Comparison of ENCODE assay signal across 8 cellular contexts in genomic region chr3:44648564-44649229, GRCh38. TPM values are rescaled to one million over a fixed set of nuclear protein-coding genes. Genes with fewer than 3 reads are reported as not detected.
DNase-seq lines count a peak whose midpoint lies in the region; ATAC-seq and TF ChIP-seq lines count a peak whose summit lies in the region.

Gene ZNF35, plus strand, starts transcription at chr3:44648732. Its CDS starts 2,336 bp downstream, at chr3:44651068.

- DNase-seq in D341Med (ENCODE audit: low spot score) (peak; percentile 91), NCI-H69 (lab: John Stamatoyannopoulos, UW) (peak; percentile 91), fibroblast of villous mesenchyme (ENCODE audit: low read depth) (peak; percentile 91), superior temporal gyrus (ENCODE audit: extremely low spot score) (peak; percentile 91)
- no peak for DNase-seq in activated T-cell treated with anti-CD3 and anti-CD28 coated beads, Interleukin-2, amount 50 U/mL, for 4 hours
- peak in 1 of 10 donors; percentile 22 for DNase-seq in naive thymus-derived CD8-positive, alpha-beta T cell

- POLR2A ChIA-PET in naive thymus-derived CD8-positive, alpha-beta T cell (lab: Charles Lee): no interaction called here

- ATAC-seq in GM19328 (IDR thresholded peaks at IDR 0.05; ENCODE audit: unreplicated experiment) (peak; percentile 95), HG03442 (IDR thresholded peaks at IDR 0.05; ENCODE audit: unreplicated experiment) (peak; percentile 97)
- peak; percentile 74 to 84 for ATAC-seq in activated T-cell treated with anti-CD3 and anti-CD28 coated beads, Interleukin-2, amount 50 U/mL, for 4 hours
- ATAC-seq in naive thymus-derived CD8-positive, alpha-beta T cell: peak in 1 of 2 donors; percentile 23

- peaks cover 9% of the 10 kb centered on the region for H3K4me1 Mint-ChIP-seq in activated T-cell treated with anti-CD3 and anti-CD28 coated beads, Interleukin-2, amount 50 U/mL, for 4 hours (ENCODE audit: low read depth)
- H3K4me1 Mint-ChIP-seq in naive thymus-derived CD8-positive, alpha-beta T cell: peaks cover 2 to 18% (median 16%) of the 10 kb centered on the region in 4 donors

- peaks cover 14% of the 10 kb centered on the region for H3K36me3 Mint-ChIP-seq in activated T-cell treated with anti-CD3 and anti-CD28 coated beads, Interleukin-2, amount 50 U/mL, for 4 hours (ENCODE audit: insufficient read depth)
- peaks cover 29 to 66% (median 46%) of the 10 kb centered on the region in 3 donors for H3K36me3 Mint-ChIP-seq in naive thymus-derived CD8-positive, alpha-beta T cell

- no peaks in the 10 kb centered on the region for H3K27me3 Mint-ChIP-seq in activated T-cell treated with anti-CD3 and anti-CD28 coated beads, Interleukin-2, amount 50 U/mL, for 4 hours (ENCODE audit: low read depth)
- H3K27me3 Mint-ChIP-seq in naive thymus-derived CD8-positive, alpha-beta T cell: peaks cover 0 to 2% (median 0%) of the 10 kb centered on the region in 5 donors

- H3K9me3 Mint-ChIP-seq in activated T-cell treated with anti-CD3 and anti-CD28 coated beads, Interleukin-2, amount 50 U/mL, for 4 hours: peaks cover 32% of the 10 kb centered on the region
- H3K9me3 Mint-ChIP-seq in naive thymus-derived CD8-positive, alpha-beta T cell: peaks cover 0 to 82% (median 39%) of the 10 kb centered on the region in 9 donors

- no peak for TF ChIP-seq CTCF in fibroblast of villous mesenchyme (IDR thresholded peaks at IDR 0.05; ENCODE audit: insufficient read depth, low read depth, low read length)

- H3K4me3 ChIP-seq in fibroblast of villous mesenchyme (ENCODE audit: low read depth, low read length): peak within 1 kb of the TSS; percentile 89

- peak within 1 kb of the TSS in 8 of 10 donors; percentile 37 to 75 (median 51) for H3K27ac Mint-ChIP-seq in naive thymus-derived CD8-positive, alpha-beta T cell

- H3K4me3 Mint-ChIP-seq in activated T-cell treated with anti-CD3 and anti-CD28 coated beads, Interleukin-2, amount 50 U/mL, for 4 hours: peak within 1 kb of the TSS; percentile 83
- H3K4me3 Mint-ChIP-seq in naive thymus-derived CD8-positive, alpha-beta T cell: peak within 1 kb of the TSS; percentile 70 to 88 (median 82)

RNA-seq across cellular contexts. Expression of gene ZNF35, which starts in this region (rescaled TPM):
- total RNA-seq in activated T-cell treated with anti-CD3 and anti-CD28 coated beads, Interleukin-2, amount 50 U/mL, for 4 hours: 1 to 10 TPM; 5.3 to 6.7 (median 6.6) TPM
- 16.1 and 22.5 TPM in 2 replicates for total RNA-seq in fibroblast of villous mesenchyme
- total RNA-seq in naive thymus-derived CD8-positive, alpha-beta T cell: 1 to 10 TPM; 2.7 to 3.9 TPM
- polyA plus RNA-seq in naive thymus-derived CD8-positive, alpha-beta T cell: 1 to 10 TPM in 1 of 3 donors, under 1 TPM in 2; 0.41 to 1.2 (median 0.62) TPM
